ENCODE assay signal across 9 cellular contexts in genomic region chr3:50623840-50624474, GRCh38. TPM values are rescaled to one million over a fixed set of nuclear protein-coding genes. Genes with fewer than 3 reads are reported as not detected.
A peak's percentile ranks its signal among the peaks of the same experiment; 100 is the strongest.
DNase-seq lines count a peak whose midpoint lies in the region; ATAC-seq lines count a peak whose summit lies in the region.
"Had no signal": no experiment of that assay in that cellular context is flagged by ENCODE, and none has a peak within 500 bp of the region (broad histone marks: within the 10 kb centered on the region; RNA-seq: fewer than 3 reads in every experiment).

No MANE protein-coding gene starts in this region.

- no peaks in the 10 kb centered on the region for H3K27me3 ChIP-seq in trophoblast cell (ENCODE audit: insufficient read depth, low read length)

- no peak overlapping the region for H3K23ac ChIP-seq in trophoblast cell (ENCODE audit: low read length)

- H3K9me3 ChIP-seq in trophoblast cell (ENCODE audit: insufficient read depth, low read depth, low read length), result peaks cover 3% of the 10 kb centered on the region

- ATAC-seq in HG02885 (IDR thresholded peaks at IDR 0.05; ENCODE audit: poor library complexity, unreplicated experiment) (peak; percentile 52), GM21737 (IDR thresholded peaks at IDR 0.05; ENCODE audit: unreplicated experiment) (no peak)
- ATAC-seq in activated CD8-positive, alpha-beta memory T cell treated with anti-CD3 and anti-CD28 coated beads, Interleukin-2, amount 10 ng/mL, durations not matched to agents 7 days and 5 days, result peak; percentile 70

- no peak overlapping the region for H3K27ac ChIP-seq in trophoblast cell (ENCODE audit: low read depth, low read length)

- H4K12ac ChIP-seq in trophoblast cell (ENCODE audit: low read depth, low read length), result no peak overlapping the region

- no peak overlapping the region for H2BK5ac ChIP-seq in trophoblast cell (ENCODE audit: low read depth, low read length, poor library complexity)

- no peak overlapping the region for H3K4me2 ChIP-seq in trophoblast cell (ENCODE audit: low read length)

- no peak overlapping the region for H3K4ac ChIP-seq in trophoblast cell (ENCODE audit: low read depth, low read length)

- H2BK120ac ChIP-seq in trophoblast cell (ENCODE audit: insufficient read depth, low read length, poor library complexity), result no peak overlapping the region

- no CpG with 5 or more reads among the region's 6 CpGs for WGBS in trophoblast cell (ENCODE audit: extremely low coverage, insufficient coverage, insufficient read length)

- no peak overlapping the region for H4K91ac ChIP-seq in trophoblast cell (ENCODE audit: low read depth, low read length)

- H3K18ac ChIP-seq in trophoblast cell (ENCODE audit: low read length), result peak overlapping the region; percentile 15

- H3K9me3 Mint-ChIP-seq in activated CD8-positive, alpha-beta memory T cell treated with anti-CD3 and anti-CD28 coated beads, Interleukin-2, amount 10 ng/mL, durations not matched to agents 7 days and 5 days (ENCODE audit: low read depth), result no peaks in the 10 kb centered on the region

- H2BK12ac ChIP-seq in trophoblast cell (ENCODE audit: low read length), result peak overlapping the region; percentile 6

- peaks cover 2% of the 10 kb centered on the region for H3K79me2 ChIP-seq in trophoblast cell (ENCODE audit: control insufficient read depth, insufficient read depth, low read length, poor library complexity)

- no peak overlapping the region for H2AFZ ChIP-seq in trophoblast cell (ENCODE audit: insufficient read depth, low read length, poor library complexity)

- H3K79me1 ChIP-seq in trophoblast cell (ENCODE audit: low read length), result no peaks in the 10 kb centered on the region

- H3K4me3 ChIP-seq in trophoblast cell (ENCODE audit: low read depth, low read length), result no peak overlapping the region

- no peak overlapping the region for H4K8ac ChIP-seq in trophoblast cell (ENCODE audit: low read depth, low read length)

- CTCF ChIA-PET in activated CD8-positive, alpha-beta memory T cell treated with anti-CD3 and anti-CD28 coated beads, Interleukin-2, amount 10 ng/mL, durations not matched to agents 7 days and 5 days (lab: Charles Lee), result interaction anchor here (0.9 to 2.5 kb wide), 8 partner anchors 8 to 66 kb away, joined by 3 to 8 read pairs (median 4); no protein-coding TSS in a partner anchor

- H2AK5ac ChIP-seq in trophoblast cell (ENCODE audit: low read length), result no peak overlapping the region

- H3K27ac Mint-ChIP-seq in activated CD8-positive, alpha-beta memory T cell treated with anti-CD3 and anti-CD28 coated beads, Interleukin-2, amount 10 ng/mL, durations not matched to agents 7 days and 5 days, result peak overlapping the region; percentile 83

- H3K9ac ChIP-seq in trophoblast cell (ENCODE audit: low read length), result no peak overlapping the region

- H3K27me3 Mint-ChIP-seq in activated CD8-positive, alpha-beta memory T cell treated with anti-CD3 and anti-CD28 coated beads, Interleukin-2, amount 10 ng/mL, durations not matched to agents 7 days and 5 days, result no peaks in the 10 kb centered on the region

- peaks cover 14 to 17% of the 10 kb centered on the region in 2 experiments for H3K4me1 ChIP-seq in trophoblast cell (ENCODE audit: control insufficient read depth in 1 of 2, insufficient read depth in 2 of 2, low read length in 2 of 2)

- H3K14ac ChIP-seq in trophoblast cell (ENCODE audit: low read length), result no peak overlapping the region

- peak overlapping the region; percentile 54 for H3K4me3 Mint-ChIP-seq in activated CD8-positive, alpha-beta memory T cell treated with anti-CD3 and anti-CD28 coated beads, Interleukin-2, amount 10 ng/mL, durations not matched to agents 7 days and 5 days

- no peaks in the 10 kb centered on the region for H3K36me3 ChIP-seq in trophoblast cell (ENCODE audit: control insufficient read depth in 1 of 2, insufficient read depth in 2 of 2, low read length in 2 of 2)

- H3K4me1 Mint-ChIP-seq in activated CD8-positive, alpha-beta memory T cell treated with anti-CD3 and anti-CD28 coated beads, Interleukin-2, amount 10 ng/mL, durations not matched to agents 7 days and 5 days, result peaks cover 88% of the 10 kb centered on the region

- intact Hi-C loops in posterior cingulate gyrus (cut with DNase I), result loop anchor here (5.0 kb wide), 1 partner anchor 48 kb away; the partner anchor contains the start of gene DOCK3

- peak; percentile 41 for DNase-seq in GM03348 (ENCODE audit: low spot score)
- peak; percentile 77 for DNase-seq in activated CD8-positive, alpha-beta memory T cell treated with anti-CD3 and anti-CD28 coated beads, Interleukin-2, amount 10 ng/mL, durations not matched to agents 7 days and 5 days
- no peak for DNase-seq in trophoblast cell
- DNase-seq in C1 segment of cervical spinal cord (lab: John Stamatoyannopoulos, UW), result no peak
- no peak for DNase-seq in posterior cingulate gyrus
- no peak for DNase-seq in SIG-M5 (lab: John Stamatoyannopoulos, UW)

- peaks cover 39% of the 10 kb centered on the region for H3K36me3 Mint-ChIP-seq in activated CD8-positive, alpha-beta memory T cell treated with anti-CD3 and anti-CD28 coated beads, Interleukin-2, amount 10 ng/mL, durations not matched to agents 7 days and 5 days

RNA-seq across cellular contexts. Expression of gene MAPKAPK3, which starts 7.0 kb away (rescaled TPM):
- 100 to 1,000 TPM; 156 to 175 TPM for total RNA-seq in activated CD8-positive, alpha-beta memory T cell treated with anti-CD3 and anti-CD28 coated beads, Interleukin-2, amount 10 ng/mL, durations not matched to agents 7 days and 5 days
- polyA plus RNA-seq in trophoblast cell (2013), result 14.1 and 14.5 TPM in 2 replicates

RNA-seq across cellular contexts. Expression of gene CISH, which starts 12.4 kb away (rescaled TPM):
- 100 to 1,000 TPM; 266 to 369 TPM for total RNA-seq in activated CD8-positive, alpha-beta memory T cell treated with anti-CD3 and anti-CD28 coated beads, Interleukin-2, amount 10 ng/mL, durations not matched to agents 7 days and 5 days
- polyA plus RNA-seq in trophoblast cell (2013), result 5.0 and 5.2 TPM in 2 replicates
- polyA plus RNA-seq: neural cell had no signal

RNA-seq across cellular contexts. Expression of gene DOCK3, which starts 50.8 kb away (rescaled TPM):
- total RNA-seq in activated CD8-positive, alpha-beta memory T cell treated with anti-CD3 and anti-CD28 coated beads, Interleukin-2, amount 10 ng/mL, durations not matched to agents 7 days and 5 days, result 1 to 10 TPM; 3.4 to 4.1 TPM
- 3.5 and 3.6 TPM in 2 replicates for polyA plus RNA-seq in trophoblast cell (2013)

RNA-seq across cellular contexts. Expression of gene HEMK1, which starts 54.6 kb away (rescaled TPM):
- 10 to 100 TPM; 49.9 to 61.3 TPM for total RNA-seq in activated CD8-positive, alpha-beta memory T cell treated with anti-CD3 and anti-CD28 coated beads, Interleukin-2, amount 10 ng/mL, durations not matched to agents 7 days and 5 days
- polyA plus RNA-seq in trophoblast cell (2013), result 10.6 and 11.1 TPM in 2 replicates

RNA-seq across cellular contexts. Expression of gene C3orf18, which starts 56.4 kb away (rescaled TPM):
- total RNA-seq in activated CD8-positive, alpha-beta memory T cell treated with anti-CD3 and anti-CD28 coated beads, Interleukin-2, amount 10 ng/mL, durations not matched to agents 7 days and 5 days, result 10 to 100 TPM; 15.6 to 17.8 TPM
- polyA plus RNA-seq in trophoblast cell (2013), result 1.2 TPM in 2 replicates

Comparison
In these comparisons a context has a peak if more than half of its experiments do, and no peak if none do; other contexts are left out.
1. DNase-seq: peak in GM03348 (single experiment) and activated CD8-positive, alpha-beta memory T cell treated with anti-CD3 and anti-CD28 coated beads, Interleukin-2, amount 10 ng/mL, durations not matched to agents 7 days and 5 days (single experiment); none in trophoblast cell (0 of 2), C1 segment of cervical spinal cord (0 of 14), posterior cingulate gyrus (0 of 10) and SIG-M5 (single experiment).